Comparison of ENCODE assay signal across 8 cellular contexts in the genomic region with DNA sequence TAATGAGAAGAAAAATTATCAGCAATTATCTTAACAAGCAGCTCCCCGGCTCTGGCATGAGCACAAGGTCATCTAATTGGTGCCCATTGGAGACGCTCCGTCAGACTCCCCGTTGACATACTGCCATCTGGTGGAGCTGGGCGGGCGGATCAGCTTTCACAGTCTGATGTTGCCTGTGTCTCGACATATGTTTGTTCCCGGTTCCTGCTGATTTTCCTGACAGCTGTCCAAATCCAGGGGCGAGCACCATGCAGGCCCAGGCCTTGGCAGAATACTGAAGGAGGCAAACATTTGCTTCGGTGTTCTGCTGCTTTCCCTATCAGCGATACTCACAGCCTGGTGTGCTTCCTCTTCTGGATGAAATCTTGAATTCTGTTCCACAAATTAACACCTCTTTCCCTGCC. TPM values are rescaled to one million over a fixed set of nuclear protein-coding genes. Genes with fewer than 3 reads are reported as not detected.
DNase-seq lines count a peak whose midpoint lies in the region; ATAC-seq and TF ChIP-seq lines count a peak whose summit lies in the region.

No MANE protein-coding gene starts in this region.

- peak; percentile 94 for TF ChIP-seq CTCF in AG04450 (IDR thresholded peaks at IDR 0.05; ENCODE audit: low read depth, low read length)
- TF ChIP-seq CTCF in liver (IDR thresholded peaks at IDR 0.05; ENCODE audit: low read depth, low read length, missing input control), result peak; percentile 92

- TF ChIP-seq RAD21 in liver (IDR thresholded peaks at IDR 0.05), result peak; percentile 100

- WGBS in liver, result under 1% methylated on average over 11 of the region's 11 CpGs

- POLR2A ChIA-PET in AG04450 (lab: Yijun Ruan, JAX), result no interaction called here

- H3K36me3 ChIP-seq in liver (ENCODE audit: control insufficient read depth in 4 of 4, insufficient read depth in 3 of 4, low read depth in 1 of 4, low read length in 3 of 4), result no peaks in the 10 kb centered on the region

- no peak overlapping the region for H3K9ac ChIP-seq in liver (ENCODE audit: low read depth in 1 of 2, low read length in 2 of 2)

- CTCF ChIA-PET in AG04450 (lab: Charles Lee), result interaction anchor here (0.5 to 6.3 kb wide), 37 partner anchors 9 to 948 kb away, joined by 3 to 116 read pairs (median 4); no protein-coding TSS in a partner anchor

- H3K27ac ChIP-seq in AG04450 (ENCODE audit: low read depth, low read length) (no peak overlapping the region), liver (ENCODE audit: low read depth in 1 of 2, low read length in 2 of 2) (no peak overlapping the region)

- ATAC-seq in GM18868 (IDR thresholded peaks at IDR 0.05; ENCODE audit: unreplicated experiment), result peak; percentile 95
- ATAC-seq in HG03175 (IDR thresholded peaks at IDR 0.05; ENCODE audit: unreplicated experiment), result peak; percentile 80

- H3K4me1 ChIP-seq in liver (ENCODE audit: control insufficient read depth in 4 of 4, insufficient read depth in 4 of 4, low read length in 3 of 4), result peaks cover 3 to 22% (median 10%) of the 10 kb centered on the region in 4 donors

- H3K27me3 ChIP-seq in AG04450 (ENCODE audit: control insufficient read depth, insufficient read depth, low read length) (no peaks in the 10 kb centered on the region), liver (ENCODE audit: control insufficient read depth in 4 of 4, insufficient read depth in 4 of 4, low read length in 3 of 4) (no peaks in the 10 kb centered on the region)

- peak; percentile 32 for DNase-seq in AG04450 (ENCODE audit: low read depth, low spot score)
- DNase-seq in NCI-H446 treated with DMSO at 0.1 percent for 48 hours (lab: John Stamatoyannopoulos, UW), result peak; percentile 95
- peak; percentile 79 for DNase-seq in activated CD4-positive, alpha-beta T cell treated with anti-CD3 and anti-CD28 coated beads for 48 hours
- peak; percentile 60 for DNase-seq in dedifferentiated amniotic fluid mesenchymal stem cell (ENCODE audit: extremely low spot score)
- peak; percentile 64 to 66 for DNase-seq in stimulated activated CD4-positive, alpha-beta T cell treated with anti-CD3 and anti-CD28 coated beads, Interleukin-4, amount 100 ng/mL, for 48 hours (ENCODE audit: low read depth in 2 of 2)

- H3K9me3 ChIP-seq in AG04450 (ENCODE audit: control insufficient read depth, insufficient read depth, low read length) (no peaks in the 10 kb centered on the region), liver (ENCODE audit: control insufficient read depth in 4 of 4, low read length in 3 of 4) (no peaks in the 10 kb centered on the region)

- H3K4me3 ChIP-seq in AG04450 (ENCODE audit: low read depth, low read length), result no peak overlapping the region
- H3K4me3 ChIP-seq in liver (ENCODE audit: low read depth in 1 of 3, low read length in 3 of 3), result no peak overlapping the region

TF ChIP-seq in liver, 16 proteins besides CTCF, POLR2A, EP300 and RAD21:
- TF ChIP-seq HNF4A (conservative IDR thresholded peaks at IDR 0.05) (peak in 1 of 2 donors; percentile 13), EGR1 (IDR thresholded peaks at IDR 0.05; ENCODE audit: low read depth in 2 of 2) (no peak), ZBTB33 (IDR thresholded peaks at IDR 0.05) (no peak), HNF4G (IDR thresholded peaks at IDR 0.05) (no peak), JUND (IDR thresholded peaks at IDR 0.05) (peak in 1 of 2 donors; percentile 26), NR2F2 (IDR thresholded peaks at IDR 0.05) (peak; percentile 27), FOXA2 (IDR thresholded peaks at IDR 0.05) (peak; percentile 11), YY1 (IDR thresholded peaks at IDR 0.05) (peak; percentile 18), FOXA1 (IDR thresholded peaks at IDR 0.05) (no peak), SP1 (IDR thresholded peaks at IDR 0.05) (no peak), RXRA (IDR thresholded peaks at IDR 0.05) (peak; percentile 32 to 53), REST (IDR thresholded peaks at IDR 0.05) (no peak), TAF1 (conservative IDR thresholded peaks at IDR 0.05) (no peak), GABPA (IDR thresholded peaks at IDR 0.05 in 1 of 2, conservative IDR thresholded peaks at IDR 0.05 in 1 of 2) (no peak)
- TF ChIP-seq, protein P1, sequence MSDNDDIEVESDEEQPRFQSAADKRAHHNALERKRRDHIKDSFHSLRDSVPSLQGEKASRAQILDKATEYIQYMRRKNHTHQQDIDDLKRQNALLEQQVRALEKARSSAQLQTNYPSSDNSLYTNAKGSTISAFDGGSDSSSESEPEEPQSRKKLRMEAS (IDR thresholded peaks at IDR 0.05), result no peak
- TF ChIP-seq, protein P2, sequence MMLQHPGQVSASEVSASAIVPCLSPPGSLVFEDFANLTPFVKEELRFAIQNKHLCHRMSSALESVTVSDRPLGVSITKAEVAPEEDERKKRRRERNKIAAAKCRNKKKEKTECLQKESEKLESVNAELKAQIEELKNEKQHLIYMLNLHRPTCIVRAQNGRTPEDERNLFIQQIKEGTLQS (IDR thresholded peaks at IDR 0.05), result no peak

RNA-seq across cellular contexts. Expression of gene BARX2, which starts 43.8 kb away (rescaled TPM):
- polyA plus RNA-seq in AG04450 (2011; rRNA removed) (not detected in 2 replicates), liver (not detected)
- not detected in 2 replicates for polyA minus RNA-seq in AG04450 (2011; rRNA and poly(A)+ RNA removed)
- not detected for total RNA-seq in liver

Comparison
In these comparisons a context has a peak if more than half of its experiments do, and no peak if none do; other contexts are left out.
1. DNase-seq: peak in every context shown above with its lines; median percentile 95 in NCI-H446 treated with DMSO at 0.1 percent for 48 hours; 79 in activated CD4-positive, alpha-beta T cell treated with anti-CD3 and anti-CD28 coated beads for 48 hours; 65 in stimulated activated CD4-positive, alpha-beta T cell treated with anti-CD3 and anti-CD28 coated beads, Interleukin-4, amount 100 ng/mL, for 48 hours; 60 in dedifferentiated amniotic fluid mesenchymal stem cell; 32 in AG04450.